9 cellular contexts compared by ENCODE assay signal in genomic region chr4:6200922-6201362, GRCh38. TPM values are rescaled to one million over a fixed set of nuclear protein-coding genes. Genes with fewer than 3 reads are reported as not detected.
A peak's percentile ranks its signal among the peaks of the same experiment; 100 is the strongest.
DNase-seq lines count a peak whose midpoint lies in the region; ATAC-seq, FAIRE-seq and TF ChIP-seq lines count a peak whose summit lies in the region.
"Had no signal": no experiment of that assay in that cellular context is flagged by ENCODE, and none has a peak within 500 bp of the region (broad histone marks: within the 10 kb centered on the region; RNA-seq: fewer than 3 reads in every experiment).

No MANE protein-coding gene starts in this region.

- H3K9me3 Mint-ChIP-seq in activated T-helper 2 cell treated with anti-CD3 and anti-CD28 coated beads, Interferon-gamma antibody, Interleukin-2, Interleukin-4, amounts not matched to agents 10 μg/mL and 5 μg/mL and 100 μg/mL, durations not matched to agents 14 hours and 24 hours and 36 hours = peaks cover 4% of the 10 kb centered on the region

- TF ChIP-seq CTCF in GM06990 (IDR thresholded peaks at IDR 0.05; ENCODE audit: insufficient read depth, low read length, poor library complexity, severe bottlenecking) (no peak), neural cell (IDR thresholded peaks at IDR 0.05; ENCODE audit: poor library complexity, severe bottlenecking) (no peak)

- H2AFZ ChIP-seq in neural cell (ENCODE audit: low read depth, low read length) = peak overlapping the region; percentile 65

- no peak for FAIRE-seq in H54 (lab: Jason Lieb, UNC)
- FAIRE-seq: colon had no signal

- DNase-seq in GM06990 (ENCODE audit: extremely low read depth, insufficient read length) = peak; percentile 54
- no peak for DNase-seq in activated T-helper 2 cell treated with anti-CD3 and anti-CD28 coated beads, Interferon-gamma antibody, Interleukin-2, Interleukin-4, amounts not matched to agents 10 μg/mL and 5 μg/mL and 100 μg/mL, durations not matched to agents 14 hours and 24 hours and 36 hours (ENCODE audit: low spot score)
- DNase-seq in H54 (ENCODE audit: insufficient read length, low spot score) = no peak
- no peak for DNase-seq in AG08395 (ENCODE audit: low spot score)
- no peak for DNase-seq in GM19240 (ENCODE audit: insufficient read length, low spot score)

- peaks cover 4% of the 10 kb centered on the region for H3K36me3 Mint-ChIP-seq in activated T-helper 2 cell treated with anti-CD3 and anti-CD28 coated beads, Interferon-gamma antibody, Interleukin-2, Interleukin-4, amounts not matched to agents 10 μg/mL and 5 μg/mL and 100 μg/mL, durations not matched to agents 14 hours and 24 hours and 36 hours (ENCODE audit: low read depth)

- ATAC-seq in HG03159 (IDR thresholded peaks at IDR 0.05; ENCODE audit: unreplicated experiment) (peak; percentile 10), HG02852 (IDR thresholded peaks at IDR 0.05; ENCODE audit: unreplicated experiment) (no peak)

- H3K27me3 Mint-ChIP-seq in activated T-helper 2 cell treated with anti-CD3 and anti-CD28 coated beads, Interferon-gamma antibody, Interleukin-2, Interleukin-4, amounts not matched to agents 10 μg/mL and 5 μg/mL and 100 μg/mL, durations not matched to agents 14 hours and 24 hours and 36 hours (ENCODE audit: low read depth) = peaks cover 17% of the 10 kb centered on the region

- no peak for TF ChIP-seq EP300 in neural cell (conservative IDR thresholded peaks at IDR 0.05; ENCODE audit: poor library complexity, severe bottlenecking)

- intact Hi-C loops in activated T-helper 2 cell treated with anti-CD3 and anti-CD28 coated beads, Interferon-gamma antibody, Interleukin-2, Interleukin-4, amounts not matched to agents 10 μg/mL and 5 μg/mL and 100 μg/mL, durations not matched to agents 14 hours and 24 hours and 36 hours (cut with micrococcal nuclease) = no loop called here

- H4K20me1 ChIP-seq in neural cell (ENCODE audit: insufficient read depth) = no peaks in the 10 kb centered on the region

- peak overlapping the region; percentile 55 for H3K4me3 ChIP-seq in GM06990 (replicated peaks; ENCODE audit: low read depth, low read length)
- peak overlapping the region; percentile 72 for H3K4me3 ChIP-seq in neural cell (ENCODE audit: low read length)

- H3K27ac Mint-ChIP-seq in activated T-helper 2 cell treated with anti-CD3 and anti-CD28 coated beads, Interferon-gamma antibody, Interleukin-2, Interleukin-4, amounts not matched to agents 10 μg/mL and 5 μg/mL and 100 μg/mL, durations not matched to agents 14 hours and 24 hours and 36 hours = no peak overlapping the region

- no peaks in the 10 kb centered on the region; the same call in 1 of the 2 replicates for H3K27me3 ChIP-seq in GM06990 (replicated peaks; ENCODE audit: control insufficient read depth, insufficient read depth, low read length)
- peaks cover 38% of the 10 kb centered on the region for H3K27me3 ChIP-seq in neural cell (ENCODE audit: insufficient read depth, low read depth, low read length)

- H3K9me3 ChIP-seq in neural cell (ENCODE audit: low read length) = no peaks in the 10 kb centered on the region

- peak overlapping the region; percentile 69 for H3K9ac ChIP-seq in neural cell (ENCODE audit: low read length)

- no peak overlapping the region for H3K27ac ChIP-seq in neural cell (ENCODE audit: low read length)

- H3K4me1 Mint-ChIP-seq in activated T-helper 2 cell treated with anti-CD3 and anti-CD28 coated beads, Interferon-gamma antibody, Interleukin-2, Interleukin-4, amounts not matched to agents 10 μg/mL and 5 μg/mL and 100 μg/mL, durations not matched to agents 14 hours and 24 hours and 36 hours (ENCODE audit: low read depth) = peaks cover 30% of the 10 kb centered on the region

- no peaks in the 10 kb centered on the region for H3K36me3 ChIP-seq in GM06990 (ENCODE audit: control insufficient read depth, insufficient read depth, low read length)
- H3K36me3 ChIP-seq in neural cell (ENCODE audit: insufficient read depth, low read length) = no peaks in the 10 kb centered on the region

- no peaks in the 10 kb centered on the region for H3F3A ChIP-seq in neural cell (ENCODE audit: insufficient read depth, low read length, poor library complexity, severe bottlenecking)

- peak overlapping the region; percentile 48 for H3K4me2 ChIP-seq in neural cell (ENCODE audit: low read length)

- peak overlapping the region; percentile 60 for H3K4me3 Mint-ChIP-seq in activated T-helper 2 cell treated with anti-CD3 and anti-CD28 coated beads, Interferon-gamma antibody, Interleukin-2, Interleukin-4, amounts not matched to agents 10 μg/mL and 5 μg/mL and 100 μg/mL, durations not matched to agents 14 hours and 24 hours and 36 hours (ENCODE audit: low read depth)

- no peaks in the 10 kb centered on the region for H3K79me2 ChIP-seq in neural cell (replicated peaks; ENCODE audit: insufficient read depth, low read length)

- TF ChIP-seq POLR2A in H54 (IDR thresholded peaks at IDR 0.05; ENCODE audit: low read depth, low read length) = no peak

- H3K9me2 ChIP-seq in neural cell (ENCODE audit: insufficient read depth, low read length) = no peaks in the 10 kb centered on the region

- no peak for TF ChIP-seq RAD21 in neural cell (conservative IDR thresholded peaks at IDR 0.05)

TF ChIP-seq in neural cell, 6 proteins besides CTCF, POLR2A, EP300 and RAD21:
- TF ChIP-seq POLR2AphosphoS5 (IDR thresholded peaks at IDR 0.05) = no peak
- no peak for TF ChIP-seq EZH2 (IDR thresholded peaks at IDR 0.05; ENCODE audit: borderline replicate concordance, insufficient read depth, low read length, poor library complexity, severe bottlenecking)
- no peak for TF ChIP-seq TAF1 (IDR thresholded peaks at IDR 0.05; ENCODE audit: low read depth)
- TF ChIP-seq SMC3 (conservative IDR thresholded peaks at IDR 0.05; ENCODE audit: poor library complexity) = no peak
- TF ChIP-seq MXI1 (conservative IDR thresholded peaks at IDR 0.05; ENCODE audit: poor library complexity, severe bottlenecking) = no peak
- TF ChIP-seq, protein P1, sequence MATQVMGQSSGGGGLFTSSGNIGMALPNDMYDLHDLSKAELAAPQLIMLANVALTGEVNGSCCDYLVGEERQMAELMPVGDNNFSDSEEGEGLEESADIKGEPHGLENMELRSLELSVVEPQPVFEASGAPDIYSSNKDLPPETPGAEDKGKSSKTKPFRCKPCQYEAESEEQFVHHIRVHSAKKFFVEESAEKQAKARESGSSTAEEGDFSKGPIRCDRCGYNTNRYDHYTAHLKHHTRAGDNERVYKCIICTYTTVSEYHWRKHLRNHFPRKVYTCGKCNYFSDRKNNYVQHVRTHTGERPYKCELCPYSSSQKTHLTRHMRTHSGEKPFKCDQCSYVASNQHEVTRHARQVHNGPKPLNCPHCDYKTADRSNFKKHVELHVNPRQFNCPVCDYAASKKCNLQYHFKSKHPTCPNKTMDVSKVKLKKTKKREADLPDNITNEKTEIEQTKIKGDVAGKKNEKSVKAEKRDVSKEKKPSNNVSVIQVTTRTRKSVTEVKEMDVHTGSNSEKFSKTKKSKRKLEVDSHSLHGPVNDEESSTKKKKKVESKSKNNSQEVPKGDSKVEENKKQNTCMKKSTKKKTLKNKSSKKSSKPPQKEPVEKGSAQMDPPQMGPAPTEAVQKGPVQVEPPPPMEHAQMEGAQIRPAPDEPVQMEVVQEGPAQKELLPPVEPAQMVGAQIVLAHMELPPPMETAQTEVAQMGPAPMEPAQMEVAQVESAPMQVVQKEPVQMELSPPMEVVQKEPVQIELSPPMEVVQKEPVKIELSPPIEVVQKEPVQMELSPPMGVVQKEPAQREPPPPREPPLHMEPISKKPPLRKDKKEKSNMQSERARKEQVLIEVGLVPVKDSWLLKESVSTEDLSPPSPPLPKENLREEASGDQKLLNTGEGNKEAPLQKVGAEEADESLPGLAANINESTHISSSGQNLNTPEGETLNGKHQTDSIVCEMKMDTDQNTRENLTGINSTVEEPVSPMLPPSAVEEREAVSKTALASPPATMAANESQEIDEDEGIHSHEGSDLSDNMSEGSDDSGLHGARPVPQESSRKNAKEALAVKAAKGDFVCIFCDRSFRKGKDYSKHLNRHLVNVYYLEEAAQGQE (IDR thresholded peaks at IDR 0.05; ENCODE audit: borderline replicate concordance) = no peak

RNA-seq across cellular contexts. Expression of gene JAKMIP1, which starts 0.6 kb away (rescaled TPM):
- total RNA-seq in activated T-helper 2 cell treated with anti-CD3 and anti-CD28 coated beads, Interferon-gamma antibody, Interleukin-2, Interleukin-4, amounts not matched to agents 10 μg/mL and 5 μg/mL and 100 μg/mL, durations not matched to agents 14 hours and 24 hours and 36 hours = 11.3 and 12.3 TPM in 2 replicates
- 15.3 and 19.5 TPM in 2 replicates for polyA plus RNA-seq in neural cell
- 22.4 and 23.4 TPM in 2 replicates for polyA minus RNA-seq in neural cell
